9 cellular contexts compared by ENCODE assay signal in the genomic region with DNA sequence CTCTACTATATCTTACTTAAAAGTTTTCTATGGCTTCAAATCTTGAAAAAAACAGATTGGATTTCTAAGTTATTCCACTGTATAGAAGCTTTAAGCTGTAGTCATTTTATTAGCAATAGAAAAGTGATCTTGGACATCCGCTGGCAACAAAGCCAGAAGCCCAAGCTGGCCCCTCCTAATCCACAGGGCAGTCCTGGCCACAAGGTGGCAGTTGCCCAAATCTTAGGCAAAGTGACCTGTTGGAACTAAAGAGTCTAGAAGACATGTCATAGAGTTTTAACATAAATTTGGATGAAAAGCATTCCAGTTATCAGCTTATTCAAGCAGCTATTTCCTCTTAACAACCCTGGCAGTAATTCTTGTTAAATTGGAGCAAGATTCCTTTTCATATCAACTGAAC.
DNase-seq lines count a peak whose midpoint lies in the region; ATAC-seq and TF ChIP-seq lines count a peak whose summit lies in the region.
"Had no signal": no experiment of that assay in that cellular context is flagged by ENCODE, and none has a peak within 500 bp of the region (broad histone marks: within the 10 kb centered on the region; RNA-seq: fewer than 3 reads in every experiment).

No MANE protein-coding gene starts in this region.

- peaks cover 9% of the 10 kb centered on the region for H3K4me1 Mint-ChIP-seq in nephron progenitor cell

- DNase-seq in AML-193 (lab: John Stamatoyannopoulos, UW) (peak; percentile 27 to 46), GM13977 (ENCODE audit: low spot score) (no peak), SW480 (ENCODE audit: low spot score) (peak; percentile 28), epithelial cell of esophagus (ENCODE audit: low read depth) (peak; percentile 39), nephron progenitor cell (peak; percentile 24), NCI-H146 treated with DMSO at 0.1 percent for 48 hours (lab: John Stamatoyannopoulos, UW; ENCODE audit: unreplicated experiment) (no peak)

- no peak overlapping the region for H3K27ac Mint-ChIP-seq in nephron progenitor cell
- H3K27ac Mint-ChIP-seq: IgD-negative memory B cell had no signal

- no peak for ATAC-seq in GM21717 (IDR thresholded peaks at IDR 0.05; ENCODE audit: unreplicated experiment)
- no peak for ATAC-seq in GM19395 (IDR thresholded peaks at IDR 0.05; ENCODE audit: unreplicated experiment)

- in situ Hi-C loops in GM13977 (cut with MboI; ENCODE audit: low pct_unique_long_range_greater_than_20kb, low sequenced_read_pairs, unreplicated experiment): no loop called here

- no peak overlapping the region for H3K4me3 ChIP-seq in epithelial cell of esophagus (ENCODE audit: low read length)

- H3K36me3 Mint-ChIP-seq in nephron progenitor cell (ENCODE audit: low read depth): peaks cover 20% of the 10 kb centered on the region

- TF ChIP-seq CTCF in GM13977 (IDR thresholded peaks at IDR 0.05; ENCODE audit: extremely low read depth, insufficient read depth, missing control alignments): peak; percentile 47
- TF ChIP-seq CTCF in epithelial cell of esophagus (IDR thresholded peaks at IDR 0.05; ENCODE audit: insufficient read depth, low read depth, low read length, missing control alignments): peak; percentile 44
- peak; percentile 50 for TF ChIP-seq CTCF in nephron progenitor cell (IDR thresholded peaks at IDR 0.05)

- peaks cover 38% of the 10 kb centered on the region for H3K9me3 Mint-ChIP-seq in nephron progenitor cell

- H3K4me3 Mint-ChIP-seq in nephron progenitor cell: no peak overlapping the region
- H3K4me3 Mint-ChIP-seq: IgD-negative memory B cell had no signal

- H3K27me3 Mint-ChIP-seq in nephron progenitor cell (ENCODE audit: low read depth, poor library complexity): peaks cover 9% of the 10 kb centered on the region

Comparison
In these comparisons a context has a peak if more than half of its experiments do, and no peak if none do; other contexts are left out.
1. DNase-seq: peak in AML-193 (2 of 2), SW480 (single experiment), epithelial cell of esophagus (single experiment) and nephron progenitor cell (single experiment); none in GM13977 (single experiment) and NCI-H146 treated with DMSO at 0.1 percent for 48 hours (single experiment).
2. Peak in every context shown above with its lines, with median percentiles within 50 percentile points of each other: CTCF ChIP-seq.